Comparison of ENCODE assay signal across 1 cellular context in the genomic region with DNA sequence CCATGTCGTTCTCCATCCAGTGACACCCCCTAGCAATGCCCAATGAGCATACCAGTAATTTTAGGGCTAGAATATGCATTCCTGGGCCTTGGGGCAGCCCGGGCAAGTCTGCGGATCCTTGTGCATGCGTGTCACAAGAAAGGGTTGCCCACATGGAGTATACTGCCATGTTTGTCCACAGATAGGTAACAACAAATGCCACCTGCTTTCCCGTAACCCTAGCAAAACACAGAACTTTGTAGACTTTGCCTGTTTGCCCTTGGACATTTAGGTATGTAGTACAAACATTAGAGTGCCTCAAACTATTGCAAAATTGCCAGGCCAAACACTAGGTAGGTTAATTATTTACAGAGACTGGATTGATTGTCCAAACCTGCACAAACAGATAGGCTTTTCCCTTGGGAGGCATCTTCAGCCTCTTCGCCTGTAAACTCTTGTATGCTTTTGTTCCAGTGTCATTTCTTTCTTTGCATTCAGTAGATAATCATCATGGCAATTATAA.
TF ChIP-seq lines count a peak whose summit lies in the region.

No MANE protein-coding gene starts in this region.

TF ChIP-seq in HepG2, 621 proteins besides CTCF, POLR2A, EP300 and RAD21 (continued from another document and continues in another):
- no peak for TF ChIP-seq RBAK (CRISPR knock-in tag; IDR thresholded peaks at IDR 0.05)
- TF ChIP-seq ZNF547 (CRISPR knock-in tag; IDR thresholded peaks at IDR 0.05): no peak
- TF ChIP-seq FOXP1 (IDR thresholded peaks at IDR 0.05): peak; percentile 89
- TF ChIP-seq FOXP1 (CRISPR knock-in tag; IDR thresholded peaks at IDR 0.05): peak; percentile 99
- TF ChIP-seq, protein P1, sequence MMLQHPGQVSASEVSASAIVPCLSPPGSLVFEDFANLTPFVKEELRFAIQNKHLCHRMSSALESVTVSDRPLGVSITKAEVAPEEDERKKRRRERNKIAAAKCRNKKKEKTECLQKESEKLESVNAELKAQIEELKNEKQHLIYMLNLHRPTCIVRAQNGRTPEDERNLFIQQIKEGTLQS (CRISPR knock-in tag; IDR thresholded peaks at IDR 0.05): 0 out of 2 replicates have a peak, but pooled peaks have one; percentile 9
- TF ChIP-seq NCOA1 (CRISPR knock-in tag; IDR thresholded peaks at IDR 0.05): peak; percentile 92
- TF ChIP-seq, protein P2, sequence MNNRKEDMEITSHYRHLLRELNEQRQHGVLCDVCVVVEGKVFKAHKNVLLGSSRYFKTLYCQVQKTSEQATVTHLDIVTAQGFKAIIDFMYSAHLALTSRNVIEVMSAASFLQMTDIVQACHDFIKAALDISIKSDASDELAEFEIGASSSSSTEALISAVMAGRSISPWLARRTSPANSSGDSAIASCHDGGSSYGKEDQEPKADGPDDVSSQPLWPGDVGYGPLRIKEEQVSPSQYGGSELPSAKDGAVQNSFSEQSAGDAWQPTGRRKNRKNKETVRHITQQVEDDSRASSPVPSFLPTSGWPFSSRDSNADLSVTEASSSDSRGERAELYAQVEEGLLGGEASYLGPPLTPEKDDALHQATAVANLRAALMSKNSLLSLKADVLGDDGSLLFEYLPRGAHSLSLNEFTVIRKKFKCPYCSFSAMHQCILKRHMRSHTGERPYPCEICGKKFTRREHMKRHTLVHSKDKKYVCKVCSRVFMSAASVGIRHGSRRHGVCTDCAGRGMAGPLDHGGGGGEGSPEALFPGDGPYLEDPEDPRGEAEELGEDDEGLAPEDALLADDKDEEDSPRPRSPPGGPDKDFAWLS (CRISPR knock-in tag; IDR thresholded peaks at IDR 0.05; ENCODE audit: borderline replicate concordance): no peak
- peak; percentile 96 for TF ChIP-seq ZBTB20 (CRISPR knock-in tag; IDR thresholded peaks at IDR 0.05; ENCODE audit: borderline replicate concordance, low read depth)
- 0 out of 2 replicates have a peak, but pooled peaks have one; percentile 67 for TF ChIP-seq CHD4 (IDR thresholded peaks at IDR 0.05; ENCODE audit: borderline replicate concordance, low read length)
- TF ChIP-seq FOXO1 (CRISPR knock-in tag; IDR thresholded peaks at IDR 0.05): peak; percentile 100
- TF ChIP-seq, protein P3, sequence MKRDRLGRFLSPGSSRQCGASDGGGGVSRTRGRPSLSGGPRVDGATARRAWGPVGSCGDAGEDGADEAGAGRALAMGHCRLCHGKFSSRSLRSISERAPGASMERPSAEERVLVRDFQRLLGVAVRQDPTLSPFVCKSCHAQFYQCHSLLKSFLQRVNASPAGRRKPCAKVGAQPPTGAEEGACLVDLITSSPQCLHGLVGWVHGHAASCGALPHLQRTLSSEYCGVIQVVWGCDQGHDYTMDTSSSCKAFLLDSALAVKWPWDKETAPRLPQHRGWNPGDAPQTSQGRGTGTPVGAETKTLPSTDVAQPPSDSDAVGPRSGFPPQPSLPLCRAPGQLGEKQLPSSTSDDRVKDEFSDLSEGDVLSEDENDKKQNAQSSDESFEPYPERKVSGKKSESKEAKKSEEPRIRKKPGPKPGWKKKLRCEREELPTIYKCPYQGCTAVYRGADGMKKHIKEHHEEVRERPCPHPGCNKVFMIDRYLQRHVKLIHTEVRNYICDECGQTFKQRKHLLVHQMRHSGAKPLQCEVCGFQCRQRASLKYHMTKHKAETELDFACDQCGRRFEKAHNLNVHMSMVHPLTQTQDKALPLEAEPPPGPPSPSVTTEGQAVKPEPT (CRISPR knock-in tag; IDR thresholded peaks at IDR 0.05; ENCODE audit: low read depth): no peak
- no peak for TF ChIP-seq IKZF1 (IDR thresholded peaks at IDR 0.05)
- TF ChIP-seq, protein P4, sequence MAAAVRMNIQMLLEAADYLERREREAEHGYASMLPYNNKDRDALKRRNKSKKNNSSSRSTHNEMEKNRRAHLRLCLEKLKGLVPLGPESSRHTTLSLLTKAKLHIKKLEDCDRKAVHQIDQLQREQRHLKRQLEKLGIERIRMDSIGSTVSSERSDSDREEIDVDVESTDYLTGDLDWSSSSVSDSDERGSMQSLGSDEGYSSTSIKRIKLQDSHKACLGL (CRISPR knock-in tag; IDR thresholded peaks at IDR 0.05): no peak
- 0 out of 2 replicates have a peak, but pooled peaks have one; percentile 23 for TF ChIP-seq STAG1 (CRISPR knock-in tag; IDR thresholded peaks at IDR 0.05)
- TF ChIP-seq ESRRA (CRISPR knock-in tag; IDR thresholded peaks at IDR 0.05; ENCODE audit: low read depth): peak; percentile 71; the same call in 1 of the 2 replicates
- TF ChIP-seq AGO2 (optimal IDR thresholded peaks at IDR 0.05; ENCODE audit: low read depth, low read length): no peak
- TF ChIP-seq, protein P5, sequence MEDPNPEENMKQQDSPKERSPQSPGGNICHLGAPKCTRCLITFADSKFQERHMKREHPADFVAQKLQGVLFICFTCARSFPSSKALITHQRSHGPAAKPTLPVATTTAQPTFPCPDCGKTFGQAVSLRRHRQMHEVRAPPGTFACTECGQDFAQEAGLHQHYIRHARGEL (CRISPR knock-in tag; IDR thresholded peaks at IDR 0.05): no peak
- TF ChIP-seq ZFP90 (CRISPR knock-in tag; IDR thresholded peaks at IDR 0.05; ENCODE audit: borderline replicate concordance): peak; percentile 70; the same call in 1 of the 2 replicates
- TF ChIP-seq NFIB (CRISPR knock-in tag; IDR thresholded peaks at IDR 0.05; ENCODE audit: borderline replicate concordance): no peak
- TF ChIP-seq MEIS1 (CRISPR knock-in tag; IDR thresholded peaks at IDR 0.05; ENCODE audit: borderline replicate concordance): peak; percentile 88
- TF ChIP-seq, protein P6, sequence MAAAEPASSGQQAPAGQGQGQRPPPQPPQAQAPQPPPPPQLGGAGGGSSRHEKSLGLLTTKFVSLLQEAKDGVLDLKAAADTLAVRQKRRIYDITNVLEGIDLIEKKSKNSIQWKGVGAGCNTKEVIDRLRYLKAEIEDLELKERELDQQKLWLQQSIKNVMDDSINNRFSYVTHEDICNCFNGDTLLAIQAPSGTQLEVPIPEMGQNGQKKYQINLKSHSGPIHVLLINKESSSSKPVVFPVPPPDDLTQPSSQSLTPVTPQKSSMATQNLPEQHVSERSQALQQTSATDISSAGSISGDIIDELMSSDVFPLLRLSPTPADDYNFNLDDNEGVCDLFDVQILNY (CRISPR knock-in tag; conservative IDR thresholded peaks at IDR 0.05): no peak
- no peak for TF ChIP-seq ZNF703 (CRISPR knock-in tag; IDR thresholded peaks at IDR 0.05; ENCODE audit: borderline replicate concordance)
- peak; percentile 52; the same call in 1 of the 2 replicates for TF ChIP-seq ZNF292 (CRISPR knock-in tag; IDR thresholded peaks at IDR 0.05; ENCODE audit: borderline replicate concordance, low read depth)
- TF ChIP-seq MLLT10 (CRISPR knock-in tag; IDR thresholded peaks at IDR 0.05): no peak
- 0 out of 2 replicates have a peak, but pooled peaks have one; percentile 24 for TF ChIP-seq ZFP82 (CRISPR knock-in tag; IDR thresholded peaks at IDR 0.05; ENCODE audit: borderline replicate concordance)
- TF ChIP-seq SMAD1 (CRISPR knock-in tag; IDR thresholded peaks at IDR 0.05; ENCODE audit: borderline replicate concordance, low read depth): no peak
- TF ChIP-seq, protein P7, sequence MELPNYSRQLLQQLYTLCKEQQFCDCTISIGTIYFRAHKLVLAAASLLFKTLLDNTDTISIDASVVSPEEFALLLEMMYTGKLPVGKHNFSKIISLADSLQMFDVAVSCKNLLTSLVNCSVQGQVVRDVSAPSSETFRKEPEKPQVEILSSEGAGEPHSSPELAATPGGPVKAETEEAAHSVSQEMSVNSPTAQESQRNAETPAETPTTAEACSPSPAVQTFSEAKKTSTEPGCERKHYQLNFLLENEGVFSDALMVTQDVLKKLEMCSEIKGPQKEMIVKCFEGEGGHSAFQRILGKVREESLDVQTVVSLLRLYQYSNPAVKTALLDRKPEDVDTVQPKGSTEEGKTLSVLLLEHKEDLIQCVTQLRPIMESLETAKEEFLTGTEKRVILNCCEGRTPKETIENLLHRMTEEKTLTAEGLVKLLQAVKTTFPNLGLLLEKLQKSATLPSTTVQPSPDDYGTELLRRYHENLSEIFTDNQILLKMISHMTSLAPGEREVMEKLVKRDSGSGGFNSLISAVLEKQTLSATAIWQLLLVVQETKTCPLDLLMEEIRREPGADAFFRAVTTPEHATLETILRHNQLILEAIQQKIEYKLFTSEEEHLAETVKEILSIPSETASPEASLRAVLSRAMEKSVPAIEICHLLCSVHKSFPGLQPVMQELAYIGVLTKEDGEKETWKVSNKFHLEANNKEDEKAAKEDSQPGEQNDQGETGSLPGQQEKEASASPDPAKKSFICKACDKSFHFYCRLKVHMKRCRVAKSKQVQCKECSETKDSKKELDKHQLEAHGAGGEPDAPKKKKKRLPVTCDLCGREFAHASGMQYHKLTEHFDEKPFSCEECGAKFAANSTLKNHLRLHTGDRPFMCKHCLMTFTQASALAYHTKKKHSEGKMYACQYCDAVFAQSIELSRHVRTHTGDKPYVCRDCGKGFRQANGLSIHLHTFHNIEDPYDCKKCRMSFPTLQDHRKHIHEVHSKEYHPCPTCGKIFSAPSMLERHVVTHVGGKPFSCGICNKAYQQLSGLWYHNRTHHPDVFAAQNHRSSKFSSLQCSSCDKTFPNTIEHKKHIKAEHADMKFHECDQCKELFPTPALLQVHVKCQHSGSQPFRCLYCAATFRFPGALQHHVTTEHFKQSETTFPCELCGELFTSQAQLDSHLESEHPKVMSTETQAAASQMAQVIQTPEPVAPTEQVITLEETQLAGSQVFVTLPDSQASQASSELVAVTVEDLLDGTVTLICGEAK (IDR thresholded peaks at IDR 0.05): no peak
- TF ChIP-seq, protein P7 (CRISPR knock-in tag; IDR thresholded peaks at IDR 0.05): no peak; the same call in 1 of the 2 replicates
- TF ChIP-seq ZNF747 (CRISPR knock-in tag; IDR thresholded peaks at IDR 0.05; ENCODE audit: borderline replicate concordance): no peak
- TF ChIP-seq NCOA5 (CRISPR knock-in tag; IDR thresholded peaks at IDR 0.05): no peak
- TF ChIP-seq FOXM1 (CRISPR knock-in tag; IDR thresholded peaks at IDR 0.05): no peak
- TF ChIP-seq ZNF335 (CRISPR knock-in tag; IDR thresholded peaks at IDR 0.05): peak; percentile 76; the same call in 1 of the 2 replicates
- TF ChIP-seq, protein P8, sequence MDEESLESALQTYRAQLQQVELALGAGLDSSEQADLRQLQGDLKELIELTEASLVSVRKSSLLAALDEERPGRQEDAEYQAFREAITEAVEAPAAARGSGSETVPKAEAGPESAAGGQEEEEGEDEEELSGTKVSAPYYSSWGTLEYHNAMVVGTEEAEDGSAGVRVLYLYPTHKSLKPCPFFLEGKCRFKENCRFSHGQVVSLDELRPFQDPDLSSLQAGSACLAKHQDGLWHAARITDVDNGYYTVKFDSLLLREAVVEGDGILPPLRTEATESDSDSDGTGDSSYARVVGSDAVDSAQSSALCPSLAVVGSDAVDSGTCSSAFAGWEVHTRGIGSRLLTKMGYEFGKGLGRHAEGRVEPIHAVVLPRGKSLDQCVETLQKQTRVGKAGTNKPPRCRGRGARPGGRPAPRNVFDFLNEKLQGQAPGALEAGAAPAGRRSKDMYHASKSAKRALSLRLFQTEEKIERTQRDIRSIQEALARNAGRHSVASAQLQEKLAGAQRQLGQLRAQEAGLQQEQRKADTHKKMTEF (CRISPR knock-in tag; IDR thresholded peaks at IDR 0.05): peak; percentile 99
- peak; percentile 62; the same call in 1 of the 2 replicates for TF ChIP-seq SIX1 (CRISPR knock-in tag; IDR thresholded peaks at IDR 0.05; ENCODE audit: borderline replicate concordance)
- no peak for TF ChIP-seq GABPA (IDR thresholded peaks at IDR 0.05; ENCODE audit: low read depth, low read length)
- TF ChIP-seq GABPA (CRISPR knock-in tag; IDR thresholded peaks at IDR 0.05; ENCODE audit: low read depth): peak; percentile 49; the same call in 1 of the 2 replicates
- no peak for TF ChIP-seq ZNF30 (CRISPR knock-in tag; IDR thresholded peaks at IDR 0.05)
- TF ChIP-seq ZNF121 (CRISPR knock-in tag; IDR thresholded peaks at IDR 0.05): no peak; the same call in 1 of the 2 replicates
- TF ChIP-seq ZFX (CRISPR knock-in tag; IDR thresholded peaks at IDR 0.05; ENCODE audit: low read depth): peak; percentile 59
- no peak for TF ChIP-seq ZSCAN25 (CRISPR knock-in tag; IDR thresholded peaks at IDR 0.05)
- no peak for TF ChIP-seq RBM39 (IDR thresholded peaks at IDR 0.05; ENCODE audit: low read depth, low read length, poor library complexity, severe bottlenecking)
- TF ChIP-seq DMAP1 (CRISPR knock-in tag; IDR thresholded peaks at IDR 0.05): peak; percentile 65
